In genomic region chr19:47511681-47512080, GRCh38 we compare ENCODE assay signal across 12 cellular contexts. TPM values are rescaled to one million over a fixed set of nuclear protein-coding genes. Genes with fewer than 3 reads are reported as not detected.
DNase-seq lines count a peak whose midpoint lies in the region; ATAC-seq and TF ChIP-seq lines count a peak whose summit lies in the region.
"Had no signal": no experiment of that assay in that cellular context is flagged by ENCODE, and none has a peak within 500 bp of the region (broad histone marks: within the 10 kb centered on the region; RNA-seq: fewer than 3 reads in every experiment).

No MANE protein-coding gene starts in this region.

- intact Hi-C loops in heart right ventricle (cut with DNase I) (loop anchor here in 5 of 10 donors (5.0 to 10.0 kb wide), 5 partner anchors 74 to 186 kb away; partner anchors contain the start of gene BICRA (in 2 of the 5)), cardiac septum (cut with DNase I) (no loop called here), vagina (cut with DNase I) (loop anchor here (10.0 kb wide), 3 partner anchors 77 to 237 kb away; partner anchors contain the start of genes BICRA and INAFM1)

- TF ChIP-seq POLR2A in vagina (IDR thresholded peaks at IDR 0.05) = no peak

- H3K4me1 ChIP-seq in heart right ventricle = peaks cover 43 to 86% (median 83%) of the 10 kb centered on the region in 9 donors
- peaks cover 84% of the 10 kb centered on the region for H3K4me1 ChIP-seq in vagina
- H3K4me1 ChIP-seq in HAP-1 = peaks cover 3% of the 10 kb centered on the region; the same call in 1 of the 2 replicates

- H3K27me3 ChIP-seq in heart right ventricle (no peaks in the 10 kb centered on the region), vagina (no peaks in the 10 kb centered on the region), HAP-1 (ENCODE audit: low read depth) (no peaks in the 10 kb centered on the region)
- H3K27me3 ChIP-seq: foreskin keratinocyte had no signal

- in situ Hi-C loops in HAP-1 (cut with MboI; ENCODE audit: low sequenced_read_pairs) = no loop called here

- H3K9me3 ChIP-seq in heart right ventricle (no peaks in the 10 kb centered on the region), vagina (no peaks in the 10 kb centered on the region), HAP-1 (no peaks in the 10 kb centered on the region)

- H3K36me3 ChIP-seq in heart right ventricle (peaks cover 0 to 6% (median 0%) of the 10 kb centered on the region in 9 donors), vagina (no peaks in the 10 kb centered on the region), HAP-1 (replicated peaks) (0 out of 2 replicates have a peak, but pooled peaks cover 3% of the 10 kb centered on the region)

- no peak for DNase-seq in heart right ventricle
- no peak for DNase-seq in cardiac septum (ENCODE audit: low spot score)
- DNase-seq in choroid plexus epithelial cell (ENCODE audit: low read depth) = peak; percentile 61
- peak; percentile 87 for DNase-seq in myocyte (ENCODE audit: low read depth)
- no peak for DNase-seq in vagina (ENCODE audit: extremely low spot score in 2 of 2)
- no peak for DNase-seq in HAP-1 (ENCODE audit: low spot score in 2 of 2)
- DNase-seq in stimulated activated CD4-positive, alpha-beta T cell treated with anti-CD3 and anti-CD28 coated beads, Interleukin-4, amount 100 ng/mL, for 24 hours = no peak
- DNase-seq: activated B cell treated with CpG ODN at 0.5 μM for 24 hours; foreskin keratinocyte; stimulated activated CD4-positive, alpha-beta T cell treated with anti-CD3 and anti-CD28 coated beads, Interleukin-2, amount 100 ng/mL, for 48 hours had no signal

- H3K4me3 ChIP-seq in heart right ventricle (peak overlapping the region in 4 of 10 donors; percentile 1 to 95 (median 54)), choroid plexus epithelial cell (ENCODE audit: low read depth, low read length) (no peak overlapping the region), vagina (peak overlapping the region; percentile 86 to 89), HAP-1 (no peak overlapping the region)

- ATAC-seq in heart right ventricle (no peak), GM21528 (IDR thresholded peaks at IDR 0.05; ENCODE audit: low FRiP score, unreplicated experiment) (no peak)
- ATAC-seq: foreskin keratinocyte had no signal

- 61 to 76% methylated on average over 7 of the region's 7 CpGs for WGBS in heart right ventricle, 2 donors

- H3K27ac ChIP-seq in heart right ventricle = peak overlapping the region in 9 of 10 donors; percentile 35 to 99 (median 96)
- H3K27ac ChIP-seq in vagina = peak overlapping the region; percentile 99
- H3K27ac ChIP-seq: foreskin keratinocyte, KMS-11 had no signal

- TF ChIP-seq CTCF in heart right ventricle (IDR thresholded peaks at IDR 0.05) (no peak), choroid plexus epithelial cell (conservative IDR thresholded peaks at IDR 0.05; ENCODE audit: low read depth, low read length) (no peak), vagina (IDR thresholded peaks at IDR 0.05) (no peak)

RNA-seq across cellular contexts. Expression of gene NAPA, which starts 3.2 kb away (rescaled TPM):
- total RNA-seq in heart right ventricle (100 to 1,000 TPM; 115 to 183 (median 121) TPM), cardiac septum (112 TPM), myocyte (195 and 246 TPM in 2 replicates), vagina (108 TPM)
- 100 to 1,000 TPM; 133 to 135 TPM for polyA plus RNA-seq in heart right ventricle
- 153 TPM for polyA plus RNA-seq in myocyte (2012)

RNA-seq across cellular contexts. Expression of gene KPTN, which starts 27.7 kb away (rescaled TPM):
- total RNA-seq in heart right ventricle (10 to 100 TPM in 3 of 10 donors, 1 to 10 TPM in 7; 4.0 to 11.8 (median 8.1) TPM), cardiac septum (5.2 TPM), myocyte (5.7 and 12.5 TPM in 2 replicates), vagina (9.6 TPM)
- 10 to 100 TPM; 11.1 to 35.6 TPM for polyA plus RNA-seq in heart right ventricle
- 12.6 TPM for polyA plus RNA-seq in myocyte (2012)

RNA-seq across cellular contexts. Expression of gene SLC8A2, which starts 40.0 kb away (rescaled TPM):
- total RNA-seq in heart right ventricle (under 1 TPM in 7 of 10 donors, not detected in 3; 0.11 to 0.64 (median 0.15) TPM), cardiac septum (0.59 TPM), myocyte (not detected in 2 replicates), vagina (0.49 TPM)
- polyA plus RNA-seq in heart right ventricle = under 1 TPM; 0.03 to 0.22 TPM
- 0.08 TPM for polyA plus RNA-seq in myocyte (2012)
- total RNA-seq: activated B cell treated with CpG ODN at 0.5 μM for 24 hours had no signal

Comparison
In these comparisons a context has a peak if more than half of its experiments do, and no peak if none do; other contexts are left out.
1. DNase-seq: peak in choroid plexus epithelial cell (single experiment) and myocyte (single experiment); none in heart right ventricle (0 of 2), cardiac septum (single experiment), vagina (0 of 2), HAP-1 (0 of 2) and stimulated activated CD4-positive, alpha-beta T cell treated with anti-CD3 and anti-CD28 coated beads, Interleukin-4, amount 100 ng/mL, for 24 hours (single experiment).
2. H3K4me3 ChIP-seq: peak in vagina (2 of 2); none in choroid plexus epithelial cell (single experiment) and HAP-1 (single experiment).